8 cellular contexts compared by ENCODE assay signal in the genomic region with DNA sequence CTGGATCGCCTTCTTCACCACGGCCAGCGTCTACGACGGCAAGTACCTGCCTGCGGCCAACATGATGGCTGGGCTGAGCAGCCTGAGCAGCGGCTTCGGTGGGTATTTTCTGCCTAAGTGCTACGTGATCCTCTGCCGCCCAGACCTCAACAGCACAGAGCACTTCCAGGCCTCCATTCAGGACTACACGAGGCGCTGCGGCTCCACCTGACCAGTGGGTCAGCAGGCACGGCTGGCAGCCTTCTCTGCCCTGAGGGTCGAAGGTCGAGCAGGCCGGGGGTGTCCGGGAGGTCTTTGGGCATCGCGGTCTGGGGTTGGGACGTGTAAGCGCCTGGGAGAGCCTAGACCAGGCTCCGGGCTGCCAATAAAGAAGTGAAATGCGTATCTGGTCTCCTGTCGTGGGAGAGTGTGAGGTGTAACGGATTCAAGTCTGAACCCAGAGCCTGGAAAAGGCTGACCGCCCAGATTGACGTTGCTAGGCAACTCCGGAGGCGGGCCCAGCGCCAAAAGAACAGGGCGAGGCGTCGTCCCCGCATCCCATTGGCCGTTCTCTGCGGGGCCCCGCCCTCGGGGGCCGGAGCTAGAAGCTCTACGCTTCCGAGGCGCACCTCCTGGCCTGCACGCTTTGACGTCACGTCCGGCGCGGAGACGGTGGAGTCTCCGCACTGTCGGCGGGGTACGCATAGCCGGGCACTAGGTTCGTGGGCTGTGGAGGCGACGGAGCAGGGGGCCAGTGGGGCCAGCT. TPM values are rescaled to one million over a fixed set of nuclear protein-coding genes. Genes with fewer than 3 reads are reported as not detected.
DNase-seq lines count a peak whose midpoint lies in the region; ATAC-seq and TF ChIP-seq lines count a peak whose summit lies in the region.

A gene (plus strand): TSS at position 621 of the 745 bp plus-strand sequence. CDS start 616 bp downstream, outside the sequence.

- TF ChIP-seq CTCF in GM10248 (IDR thresholded peaks at IDR 0.05; ENCODE audit: control extremely low read depth, extremely low read depth, low read depth, missing control alignments) (no peak), omental fat pad (IDR thresholded peaks at IDR 0.05) (no peak), testis (IDR thresholded peaks at IDR 0.05) (no peak)

- CTCF ChIA-PET in GM10248 (lab: Yijun Ruan, JAX) = interaction anchor here (1.0 to 3.7 kb wide), 8 partner anchors 8 to 142 kb away, joined by 3 to 24 read pairs (median 6); a partner anchor contains a TSS

- WGBS in testis, 2 donors = 12 to 33% methylated on average over 19 to 58 of the region's 58 CpGs

- no peaks in the 10 kb centered on the region for H3K27me3 Mint-ChIP-seq in activated naive CD8-positive, alpha-beta T cell

- TF ChIP-seq POLR2A in testis (IDR thresholded peaks at IDR 0.05) = peak; percentile 85

- H3K27ac Mint-ChIP-seq in activated naive CD8-positive, alpha-beta T cell = peak within 1 kb of the TSS; percentile 87

- peaks cover 31% of the 10 kb centered on the region for H3K4me1 Mint-ChIP-seq in activated naive CD8-positive, alpha-beta T cell (ENCODE audit: low read depth)

- no peaks in the 10 kb centered on the region for H3K36me3 ChIP-seq in testis (ENCODE audit: low read depth, missing control alignments)

- peak; percentile 94 for ATAC-seq in HG02623 (IDR thresholded peaks at IDR 0.05; ENCODE audit: unreplicated experiment)
- ATAC-seq in omental fat pad (ENCODE audit: low FRiP score) = peak; percentile 94

- H3K27ac ChIP-seq in testis = peak within 1 kb of the TSS; percentile 83 to 94

- H3K4me3 Mint-ChIP-seq in activated naive CD8-positive, alpha-beta T cell = peak within 1 kb of the TSS; percentile 95

- intact Hi-C loops in testis (cut with DNase I; ENCODE audit: low total_unique reads) = loop anchor here (5.0 kb wide), 1 partner anchor 53 kb away; no protein-coding TSS in a partner anchor

- no peaks in the 10 kb centered on the region for H3K27me3 ChIP-seq in testis

- H3K4me1 ChIP-seq in testis = peaks cover 30% of the 10 kb centered on the region

- H3K36me3 Mint-ChIP-seq in activated naive CD8-positive, alpha-beta T cell = no peaks in the 10 kb centered on the region

- POLR2A ChIA-PET in GM10248 (lab: Yijun Ruan, JAX) = interaction anchor here (0.6 to 1.7 kb wide), 10 partner anchors 9 to 179 kb away, joined by 3 to 10 read pairs (median 3); a partner anchor contains a TSS

- no peaks in the 10 kb centered on the region for H3K9me3 Mint-ChIP-seq in activated naive CD8-positive, alpha-beta T cell (ENCODE audit: low read depth)

- peak within 1 kb of the TSS; percentile 68 to 96 for H3K4me3 ChIP-seq in testis

- DNase-seq in GM10248 (ENCODE audit: extremely low spot score) (peak; percentile 100), NCI-H1105 (lab: John Stamatoyannopoulos, UW) (peak; percentile 99), SKM-1 treated with dmso at 0.1 percent for 144 hours (lab: John Stamatoyannopoulos, UW; ENCODE audit: unreplicated experiment) (peak; percentile 96), glomerular visceral epithelial cell (ENCODE audit: extremely low spot score) (peak; percentile 98), omental fat pad (ENCODE audit: low spot score) (peak; percentile 98), testis (peak; percentile 99)

- H3K9me3 ChIP-seq in testis = no peaks in the 10 kb centered on the region

RNA-seq across cellular contexts. Expression of the gene that starts here (rescaled TPM):
- total RNA-seq in omental fat pad (10 to 100 TPM in 3 of 4 donors, 1 to 10 TPM in 1; 9.9 to 19.2 (median 13.4) TPM), testis (10 to 100 TPM; 58.9 to 70.7 TPM)
- polyA plus RNA-seq in testis (ENCODE audit: insufficient read depth, low read depth, low replicate concordance) = 80.7 TPM

Comparison
In these comparisons a context has a peak if more than half of its experiments do, and no peak if none do; other contexts are left out.
1. Peak in every context shown above with its lines: DNase-seq, ATAC-seq, H3K4me3 ChIP-seq and H3K27ac ChIP-seq.